Comparison of ENCODE assay signal across 14 cellular contexts in the genomic region with DNA sequence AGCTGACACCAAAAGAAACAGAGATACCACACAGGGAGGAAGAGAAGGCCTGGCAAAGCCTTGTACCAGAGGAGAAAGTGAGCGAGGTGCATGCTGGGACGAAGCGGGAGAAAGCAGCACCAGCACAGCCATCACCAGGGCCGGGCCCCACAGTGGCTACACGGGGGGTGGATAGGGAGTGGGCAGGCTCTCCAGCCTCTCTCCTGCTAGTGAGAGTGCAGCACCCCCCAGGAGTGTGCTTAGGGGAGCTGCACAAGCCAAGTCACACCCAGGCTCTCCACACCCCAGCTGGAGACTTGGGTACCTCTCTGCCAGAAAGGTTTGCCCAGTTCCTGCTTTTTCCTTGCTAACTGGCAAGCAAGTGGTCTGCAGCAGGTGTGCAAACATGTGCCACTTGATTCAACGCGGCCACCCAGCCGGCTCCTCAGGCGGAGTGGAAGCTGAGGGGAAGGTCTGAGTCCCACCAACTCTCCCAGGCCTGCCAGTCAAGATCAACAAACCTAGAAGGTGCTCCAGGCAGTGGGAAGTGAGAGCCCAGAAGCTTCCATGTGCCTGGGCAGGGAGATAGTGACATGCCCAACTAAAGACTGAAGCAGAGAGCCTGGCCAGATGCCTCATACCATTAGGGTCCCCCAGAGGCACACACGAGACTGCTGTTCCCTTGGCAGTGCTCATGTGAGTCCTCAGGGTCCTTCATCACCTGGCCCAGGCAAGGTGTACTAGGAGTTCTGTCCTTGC. TPM values are rescaled to one million over a fixed set of nuclear protein-coding genes. Genes with fewer than 3 reads are reported as not detected.
A peak's percentile ranks its signal among the peaks of the same experiment; 100 is the strongest.
DNase-seq lines count a peak whose midpoint lies in the region; ATAC-seq and TF ChIP-seq lines count a peak whose summit lies in the region.
"Had no signal": no experiment of that assay in that cellular context is flagged by ENCODE, and none has a peak within 500 bp of the region (broad histone marks: within the 10 kb centered on the region; RNA-seq: fewer than 3 reads in every experiment).

No MANE protein-coding gene starts in this region.

- H3K27ac Mint-ChIP-seq in CD8-positive, alpha-beta memory T cell = peak overlapping the region in 7 of 8 donors; percentile 9 to 80 (median 47)
- H3K27ac Mint-ChIP-seq in IgD-negative memory B cell = peak overlapping the region; percentile 13 to 93 (median 23)
- H3K27ac Mint-ChIP-seq in activated B cell treated with CpG ODN at 0.5 μM for 24 hours = peak overlapping the region; percentile 26
- H3K27ac Mint-ChIP-seq: activated T-helper 2 cell treated with anti-CD3 and anti-CD28 coated beads, Interferon-gamma antibody, Interleukin-2, Interleukin-4, amounts not matched to agents 10 μg/mL and 5 μg/mL and 100 μg/mL, durations not matched to agents 14 hours and 24 hours and 36 hours had no signal

- no peaks in the 10 kb centered on the region for H3K9me3 ChIP-seq in CD8-positive, alpha-beta memory T cell (ENCODE audit: low read length)
- H3K9me3 ChIP-seq in right cardiac atrium (ENCODE audit: control insufficient read depth, low read length) = no peaks in the 10 kb centered on the region
- H3K9me3 ChIP-seq: gastrocnemius medialis, tibial artery had no signal

- no peaks in the 10 kb centered on the region for H3K27me3 Mint-ChIP-seq in CD8-positive, alpha-beta memory T cell
- H3K27me3 Mint-ChIP-seq in IgD-negative memory B cell (no peaks in the 10 kb centered on the region), activated B cell treated with CpG ODN at 0.5 μM for 24 hours (no peaks in the 10 kb centered on the region)
- H3K27me3 Mint-ChIP-seq: progenitor cell of endocrine pancreas had no signal

- no peak overlapping the region for H3K27ac ChIP-seq in CD8-positive, alpha-beta memory T cell (ENCODE audit: low read depth, low read length)
- H3K27ac ChIP-seq in right cardiac atrium (ENCODE audit: low read length) = no peak overlapping the region
- H3K27ac ChIP-seq: gastrocnemius medialis, tibial artery had no signal

- H3K36me3 Mint-ChIP-seq in CD8-positive, alpha-beta memory T cell = peaks cover 3 to 88% (median 8%) of the 10 kb centered on the region in 3 donors
- H3K36me3 Mint-ChIP-seq in IgD-negative memory B cell = peaks cover 12% of the 10 kb centered on the region
- H3K36me3 Mint-ChIP-seq in activated B cell treated with CpG ODN at 0.5 μM for 24 hours (ENCODE audit: low read depth) = peaks cover 72% of the 10 kb centered on the region

- CTCF ChIA-PET in CD8-positive, alpha-beta memory T cell (lab: Charles Lee) = no interaction called here
- CTCF ChIA-PET in activated B cell treated with CpG ODN at 0.5 μM for 24 hours (lab: Charles Lee) = interaction anchor here (1.0 to 1.6 kb wide), 2 partner anchors 65 to 66 kb away, joined by 4 to 5 read pairs; no protein-coding TSS in a partner anchor

- H3K4me3 ChIP-seq in CD8-positive, alpha-beta memory T cell (ENCODE audit: low read length) = no peak overlapping the region
- no peak overlapping the region for H3K4me3 ChIP-seq in right cardiac atrium (ENCODE audit: low read length)
- H3K4me3 ChIP-seq: gastrocnemius medialis, tibial artery had no signal

- no peaks in the 10 kb centered on the region for H3K9me3 Mint-ChIP-seq in CD8-positive, alpha-beta memory T cell
- H3K9me3 Mint-ChIP-seq in IgD-negative memory B cell (no peaks in the 10 kb centered on the region), activated B cell treated with CpG ODN at 0.5 μM for 24 hours (no peaks in the 10 kb centered on the region)
- H3K9me3 Mint-ChIP-seq: activated T-helper 2 cell treated with anti-CD3 and anti-CD28 coated beads, Interferon-gamma antibody, Interleukin-2, Interleukin-4, amounts not matched to agents 10 μg/mL and 5 μg/mL and 100 μg/mL, durations not matched to agents 14 hours and 24 hours and 36 hours had no signal

- peaks cover 12 to 35% (median 21%) of the 10 kb centered on the region in 3 donors for H3K4me1 Mint-ChIP-seq in CD8-positive, alpha-beta memory T cell
- peaks cover 32 to 76% (median 76%) of the 10 kb centered on the region in 3 donors for H3K4me1 Mint-ChIP-seq in IgD-negative memory B cell
- H3K4me1 Mint-ChIP-seq in activated B cell treated with CpG ODN at 0.5 μM for 24 hours = peaks cover 94% of the 10 kb centered on the region

- no peaks in the 10 kb centered on the region for H3K4me1 ChIP-seq in CD8-positive, alpha-beta memory T cell (ENCODE audit: insufficient read depth, low read length)
- peaks cover 2% of the 10 kb centered on the region for H3K4me1 ChIP-seq in right cardiac atrium (ENCODE audit: control insufficient read depth, insufficient read depth, low read length)

- TF ChIP-seq CTCF in activated B cell treated with CpG ODN at 0.5 μM for 24 hours (IDR thresholded peaks at IDR 0.05) = no peak

- no peak for DNase-seq in CD8-positive, alpha-beta memory T cell
- DNase-seq in activated B cell treated with CpG ODN at 0.5 μM for 24 hours (peak; percentile 14), mesenteric fat pad (ENCODE audit: low spot score) (peak; percentile 55), RPMI8226 (no peak), right cardiac atrium (no peak), GM03348 (ENCODE audit: low spot score) (no peak)
- DNase-seq: gastrocnemius medialis, PC-3, tibial artery had no signal

- ATAC-seq in activated B cell treated with CpG ODN at 0.5 μM for 24 hours (ENCODE audit: low read depth) = no peak
- ATAC-seq in right cardiac atrium = no peak
- ATAC-seq in HG03095 (IDR thresholded peaks at IDR 0.05; ENCODE audit: unreplicated experiment) = no peak
- ATAC-seq: gastrocnemius medialis, left colon, PC-3 had no signal

- POLR2A ChIA-PET in CD8-positive, alpha-beta memory T cell (lab: Charles Lee) = no interaction called here
- POLR2A ChIA-PET in activated B cell treated with CpG ODN at 0.5 μM for 24 hours (lab: Charles Lee) = no interaction called here

- 96% methylated on average over 10 of the region's 10 CpGs for WGBS in right cardiac atrium

- H3K27me3 ChIP-seq in CD8-positive, alpha-beta memory T cell (ENCODE audit: insufficient read depth, low read length, poor library complexity, severe bottlenecking) = no peaks in the 10 kb centered on the region
- H3K27me3 ChIP-seq in right cardiac atrium (ENCODE audit: control insufficient read depth, insufficient read depth) = no peaks in the 10 kb centered on the region
- H3K27me3 ChIP-seq: gastrocnemius medialis, tibial artery had no signal

- intact Hi-C loops in activated B cell treated with CpG ODN at 0.5 μM for 24 hours (cut with micrococcal nuclease) (no loop called here), right cardiac atrium (cut with DNase I) (loop anchor here in 1 of 4 donors (10.0 kb wide), 1 partner anchor 70 kb away; no protein-coding TSS in a partner anchor)

- no peak overlapping the region for H3K4me3 Mint-ChIP-seq in CD8-positive, alpha-beta memory T cell
- H3K4me3 Mint-ChIP-seq in IgD-negative memory B cell (peak overlapping the region in 2 of 4 donors; percentile 34 to 88), activated B cell treated with CpG ODN at 0.5 μM for 24 hours (no peak overlapping the region)

- peaks cover 24% of the 10 kb centered on the region for H3K36me3 ChIP-seq in CD8-positive, alpha-beta memory T cell (ENCODE audit: insufficient read depth, low read length)

RNA-seq across cellular contexts. Expression of a gene that starts 39.9 kb away (rescaled TPM):
- 10 to 100 TPM; 26.7 to 27.1 TPM for total RNA-seq in CD8-positive, alpha-beta memory T cell
- 18.6 TPM for polyA plus RNA-seq in CD8-positive, alpha-beta memory T cell
- polyA plus RNA-seq in IgD-negative memory B cell (32.8 TPM), right cardiac atrium (20.0 TPM)
- total RNA-seq in activated B cell treated with CpG ODN at 0.5 μM for 24 hours (19.5 and 22.5 TPM in 2 replicates), mesenteric fat pad (34.8 TPM), right cardiac atrium (10 to 100 TPM; 29.5 to 36.0 (median 33.8) TPM)

RNA-seq across cellular contexts. Expression of a gene that starts 54.8 kb away (rescaled TPM):
- 10 to 100 TPM; 13.5 to 13.7 TPM for total RNA-seq in CD8-positive, alpha-beta memory T cell
- 9.2 TPM for polyA plus RNA-seq in CD8-positive, alpha-beta memory T cell
- polyA plus RNA-seq in IgD-negative memory B cell = 5.2 TPM
- total RNA-seq in activated B cell treated with CpG ODN at 0.5 μM for 24 hours = 9.7 and 9.8 TPM in 2 replicates
- 10.1 TPM for total RNA-seq in mesenteric fat pad
- total RNA-seq in right cardiac atrium = 10 to 100 TPM; 10.2 to 20.9 (median 11.6) TPM
- 8.6 TPM for polyA plus RNA-seq in right cardiac atrium

Comparison
In these comparisons a context has a peak if more than half of its experiments do, and no peak if none do; other contexts are left out.
1. DNase-seq: peak in activated B cell treated with CpG ODN at 0.5 μM for 24 hours (single experiment) and mesenteric fat pad (single experiment); none in CD8-positive, alpha-beta memory T cell (0 of 5), RPMI8226 (single experiment), right cardiac atrium (0 of 3) and GM03348 (single experiment).
2. Peak in every context shown above with its lines, with median percentiles within 50 percentile points of each other: H3K27ac Mint-ChIP-seq.